In genomic region chr5:180790020-180790419, GRCh38 we compare ENCODE assay signal across 11 cellular contexts. TPM values are rescaled to one million over a fixed set of nuclear protein-coding genes. Genes with fewer than 3 reads are reported as not detected.
DNase-seq lines count a peak whose midpoint lies in the region; ATAC-seq and TF ChIP-seq lines count a peak whose summit lies in the region.
"Had no signal": no experiment of that assay in that cellular context is flagged by ENCODE, and none has a peak within 500 bp of the region (broad histone marks: within the 10 kb centered on the region; RNA-seq: fewer than 3 reads in every experiment).

No MANE protein-coding gene starts in this region.

- H2AFZ ChIP-seq in Loucy (ENCODE audit: low read length): no peak overlapping the region

- POLR2A ChIA-PET in naive thymus-derived CD8-positive, alpha-beta T cell (lab: Charles Lee): interaction anchor here (0.6 to 2.6 kb wide), 7 partner anchors 12 to 72 kb away, joined by 3 to 19 read pairs (median 4); partner anchors contain the start of gene MGAT1

- no peaks in the 10 kb centered on the region for H3F3A ChIP-seq in Loucy (ENCODE audit: low read depth)

- H3K27me3 Mint-ChIP-seq in chondrocyte (ENCODE audit: low read depth): no peaks in the 10 kb centered on the region
- H3K27me3 Mint-ChIP-seq in naive thymus-derived CD8-positive, alpha-beta T cell: no peaks in the 10 kb centered on the region

- peaks cover 16% of the 10 kb centered on the region; the same call in 1 of the 2 replicates for H3K79me2 ChIP-seq in Loucy (ENCODE audit: insufficient read depth, low read length)

- no peaks in the 10 kb centered on the region for H3K9me3 Mint-ChIP-seq in chondrocyte (ENCODE audit: low read depth)
- no peaks in the 10 kb centered on the region for H3K9me3 Mint-ChIP-seq in naive thymus-derived CD8-positive, alpha-beta T cell

- H3K4me3 Mint-ChIP-seq in chondrocyte (ENCODE audit: unreplicated experiment): no peak overlapping the region
- H3K4me3 Mint-ChIP-seq in naive thymus-derived CD8-positive, alpha-beta T cell: no peak overlapping the region

- no peaks in the 10 kb centered on the region for H3K9me2 ChIP-seq in Loucy (replicated peaks; ENCODE audit: low read depth, low read length)

- H3K9ac ChIP-seq in Loucy (ENCODE audit: low read depth, low read length, poor library complexity, severe bottlenecking): no peak overlapping the region

- no peak overlapping the region for H3K4me3 ChIP-seq in Loucy (ENCODE audit: low read length, poor library complexity, severe bottlenecking)
- no peak overlapping the region for H3K4me3 ChIP-seq in breast epithelium

- H3K9me3 ChIP-seq in Loucy (ENCODE audit: insufficient read depth, low read depth, low read length) (no peaks in the 10 kb centered on the region), breast epithelium (no peaks in the 10 kb centered on the region)

- peak overlapping the region in 1 of 2 donors; percentile 10 for H3K27ac ChIP-seq in breast epithelium

- H3K4me1 Mint-ChIP-seq in chondrocyte (ENCODE audit: low read depth): peaks cover 54% of the 10 kb centered on the region
- H3K4me1 Mint-ChIP-seq in naive thymus-derived CD8-positive, alpha-beta T cell: peaks cover 30 to 75% (median 56%) of the 10 kb centered on the region in 4 donors

- peak overlapping the region; percentile 54 for H3K27ac Mint-ChIP-seq in chondrocyte (ENCODE audit: unreplicated experiment)
- H3K27ac Mint-ChIP-seq in naive thymus-derived CD8-positive, alpha-beta T cell: peak overlapping the region; percentile 24 to 88 (median 73)

- TF ChIP-seq CTCF in Loucy (conservative IDR thresholded peaks at IDR 0.05; ENCODE audit: low read length): peak; percentile 61
- peak; percentile 38 for TF ChIP-seq CTCF in chondrocyte (IDR thresholded peaks at IDR 0.05)
- TF ChIP-seq CTCF in breast epithelium (IDR thresholded peaks at IDR 0.05): no peak

- H3K27me3 ChIP-seq in Loucy (ENCODE audit: insufficient read depth, low read length, poor library complexity, severe bottlenecking): no peaks in the 10 kb centered on the region
- no peaks in the 10 kb centered on the region for H3K27me3 ChIP-seq in breast epithelium

- ATAC-seq in naive thymus-derived CD8-positive, alpha-beta T cell: peak; percentile 71 to 86

- H3K36me3 Mint-ChIP-seq in chondrocyte (ENCODE audit: low read depth): peaks cover 7% of the 10 kb centered on the region
- peaks cover 0 to 60% (median 0%) of the 10 kb centered on the region in 3 donors for H3K36me3 Mint-ChIP-seq in naive thymus-derived CD8-positive, alpha-beta T cell

- peaks cover 13% of the 10 kb centered on the region for H4K20me1 ChIP-seq in Loucy (ENCODE audit: insufficient read depth, low read length, poor library complexity, severe bottlenecking)

- H3K4me1 ChIP-seq in Loucy (ENCODE audit: insufficient read depth, low read length, poor library complexity, severe bottlenecking) (no peaks in the 10 kb centered on the region), breast epithelium (peaks cover 19 to 23% of the 10 kb centered on the region in 2 donors)

- H3K36me3 ChIP-seq in Loucy (ENCODE audit: insufficient read depth, low read length) (peaks cover 17% of the 10 kb centered on the region; the same call in 1 of the 2 replicates), breast epithelium (no peaks in the 10 kb centered on the region)

- H3K4me2 ChIP-seq in Loucy (ENCODE audit: low read depth, low read length, poor library complexity, severe bottlenecking): no peak overlapping the region

- peak; percentile 49 for DNase-seq in ELR (ENCODE audit: low read depth)
- DNase-seq in chondrocyte (ENCODE audit: low spot score): peak; percentile 81
- peak in 2 of 10 donors; percentile 27 to 68 for DNase-seq in naive thymus-derived CD8-positive, alpha-beta T cell
- DNase-seq in hepatic stellate cell (ENCODE audit: low spot score): no peak
- DNase-seq in breast epithelium (ENCODE audit: low spot score in 2 of 2): no peak
- DNase-seq in central memory CD4-positive, alpha-beta T cell: no peak
- no peak for DNase-seq in activated CD4-positive, alpha-beta T cell treated with anti-CD3 and anti-CD28 coated beads, Interleukin-2, amount 50 U/mL, for 1 hour
- DNase-seq: amniotic stem cell, GDM1, NCI-H2029 had no signal

- intact Hi-C loops in breast epithelium (cut with DNase I; ENCODE audit: low total_unique reads): no loop called here

- TF ChIP-seq POLR2A in breast epithelium (IDR thresholded peaks at IDR 0.05): no peak

RNA-seq across cellular contexts. Expression of gene MGAT1, which starts 12.6 kb away (rescaled TPM):
- total RNA-seq in chondrocyte (119 to 136 TPM (median 123 TPM) in 3 replicates), breast epithelium (100 to 1,000 TPM; 127 to 236 (median 163) TPM)
- 100 to 1,000 TPM; 195 to 205 TPM for total RNA-seq in naive thymus-derived CD8-positive, alpha-beta T cell
- polyA plus RNA-seq in naive thymus-derived CD8-positive, alpha-beta T cell: 100 to 1,000 TPM; 108 to 149 (median 111) TPM

RNA-seq across cellular contexts. Expression of gene OR2Y1, which starts 50.2 kb away (rescaled TPM):
- total RNA-seq in chondrocyte: not detected in 3 replicates
- total RNA-seq in naive thymus-derived CD8-positive, alpha-beta T cell: not detected
- not detected for polyA plus RNA-seq in naive thymus-derived CD8-positive, alpha-beta T cell
- not detected for total RNA-seq in breast epithelium

Comparison
In these comparisons a context has a peak if more than half of its experiments do, and no peak if none do; other contexts are left out.
1. DNase-seq: peak in ELR (single experiment) and chondrocyte (single experiment); none in hepatic stellate cell (single experiment), breast epithelium (0 of 2), central memory CD4-positive, alpha-beta T cell (single experiment) and activated CD4-positive, alpha-beta T cell treated with anti-CD3 and anti-CD28 coated beads, Interleukin-2, amount 50 U/mL, for 1 hour (single experiment).
2. CTCF ChIP-seq: peak in Loucy (single experiment) and chondrocyte (single experiment); none in breast epithelium (0 of 3).